Comparison of ENCODE assay signal across 8 cellular contexts in genomic region chr1:169106095-169106920, GRCh38. TPM values are rescaled to one million over a fixed set of nuclear protein-coding genes. Genes with fewer than 3 reads are reported as not detected.
DNase-seq lines count a peak whose midpoint lies in the region; FAIRE-seq and TF ChIP-seq lines count a peak whose summit lies in the region.

ATP1B1 (plus strand) TSS chr1:169106690; CDS start chr1:169106830, 140 bp downstream.

- peaks cover 4% of the 10 kb centered on the region for H3K27me3 Mint-ChIP-seq in neural crest cell (ENCODE audit: low read depth)

- H3K4me3 ChIP-seq in Loucy (ENCODE audit: low read length, poor library complexity, severe bottlenecking) (peak within 1 kb of the TSS; percentile 85), foreskin fibroblast (ENCODE audit: low read depth in 1 of 2, low read length in 2 of 2) (peak within 1 kb of the TSS; percentile 77 to 91), stomach smooth muscle (ENCODE audit: low read length in 2 of 2) (peak within 1 kb of the TSS; percentile 88 to 95)

- peak within 1 kb of the TSS; percentile 69 for H3K9ac ChIP-seq in Loucy (ENCODE audit: low read depth, low read length, poor library complexity, severe bottlenecking)
- peak within 1 kb of the TSS; percentile 71 to 93 for H3K9ac ChIP-seq in stomach smooth muscle (ENCODE audit: low read length in 2 of 2)

- peaks cover 16% of the 10 kb centered on the region for H4K20me1 ChIP-seq in Loucy (ENCODE audit: insufficient read depth, low read length, poor library complexity, severe bottlenecking)

- peak within 1 kb of the TSS; percentile 96 for H3K27ac Mint-ChIP-seq in neural crest cell (ENCODE audit: unreplicated experiment)

- TF ChIP-seq POLR2A in H54 (IDR thresholded peaks at IDR 0.05; ENCODE audit: low read depth, low read length) (peak; percentile 98), Raji (IDR thresholded peaks at IDR 0.05; ENCODE audit: insufficient read depth, low read depth, low read length) (peak; percentile 81)

- peaks cover 40% of the 10 kb centered on the region for H3K4me1 Mint-ChIP-seq in neural crest cell

- no peaks in the 10 kb centered on the region for H3K9me3 Mint-ChIP-seq in neural crest cell

- H3F3A ChIP-seq in Loucy (ENCODE audit: low read depth): no peaks in the 10 kb centered on the region

- H3K36me3 ChIP-seq in Loucy (ENCODE audit: insufficient read depth, low read length): no peaks in the 10 kb centered on the region
- H3K36me3 ChIP-seq in stomach smooth muscle (ENCODE audit: control insufficient read depth in 2 of 2, insufficient read depth in 2 of 2, low read length in 2 of 2): peaks cover 0 to under 1% of the 10 kb centered on the region in 2 donors

- in situ Hi-C loops in G401 (cut with HindIII; ENCODE audit: low sequenced_read_pairs): no loop called here

- H3K9me2 ChIP-seq in Loucy (replicated peaks; ENCODE audit: low read depth, low read length): no peaks in the 10 kb centered on the region

- peaks cover 33% of the 10 kb centered on the region for H3K79me2 ChIP-seq in Loucy (ENCODE audit: insufficient read depth, low read length)

- H3K4me3 Mint-ChIP-seq in neural crest cell: peak within 1 kb of the TSS; percentile 98

- H3K27ac ChIP-seq in stomach smooth muscle (ENCODE audit: low read length): peak within 1 kb of the TSS; percentile 93

- no peak for FAIRE-seq in H54 (lab: Jason Lieb, UNC)

- H2AFZ ChIP-seq in Loucy (ENCODE audit: low read length): peak within 1 kb of the TSS; percentile 91

- TF ChIP-seq CTCF in Loucy (conservative IDR thresholded peaks at IDR 0.05; ENCODE audit: low read length) (peak; percentile 12; the same call in 1 of the 2 replicates), foreskin fibroblast (IDR thresholded peaks at IDR 0.05; ENCODE audit: low read depth, low read length) (peak; percentile 25), neural crest cell (conservative IDR thresholded peaks at IDR 0.05) (peak; percentile 39)

- DNase-seq in G401 (ENCODE audit: low spot score) (peak; percentile 90), H54 (ENCODE audit: insufficient read length, low spot score) (peak; percentile 86), activated gamma-delta T cell (lab: John Stamatoyannopoulos, UW) (peak; percentile 72), foreskin fibroblast (peak; percentile 75 to 92), neural crest cell (ENCODE audit: low read depth, low spot score) (peak; percentile 86)

- H3K4me2 ChIP-seq in Loucy (ENCODE audit: low read depth, low read length, poor library complexity, severe bottlenecking): peak within 1 kb of the TSS; percentile 94

- no peaks in the 10 kb centered on the region for H3K36me3 Mint-ChIP-seq in neural crest cell (ENCODE audit: low read depth)

- no peaks in the 10 kb centered on the region for H3K27me3 ChIP-seq in Loucy (ENCODE audit: insufficient read depth, low read length, poor library complexity, severe bottlenecking)
- H3K27me3 ChIP-seq in stomach smooth muscle (ENCODE audit: control insufficient read depth in 1 of 2, insufficient read depth in 2 of 2, low read length in 2 of 2): no peaks in the 10 kb centered on the region

- H3K9me3 ChIP-seq in Loucy (ENCODE audit: insufficient read depth, low read depth, low read length): no peaks in the 10 kb centered on the region
- H3K9me3 ChIP-seq in stomach smooth muscle (ENCODE audit: control insufficient read depth in 2 of 2, low read length in 2 of 2): no peaks in the 10 kb centered on the region

- peaks cover 48% of the 10 kb centered on the region for H3K4me1 ChIP-seq in Loucy (ENCODE audit: insufficient read depth, low read length, poor library complexity, severe bottlenecking)
- peaks cover 59% of the 10 kb centered on the region for H3K4me1 ChIP-seq in stomach smooth muscle (ENCODE audit: control insufficient read depth, insufficient read depth, low read length)

RNA-seq across cellular contexts. Expression of gene ATP1B1, which starts in this region (rescaled TPM):
- total RNA-seq in G401 (2014; rRNA removed; shearing (Covaris generic)): 15.0 and 17.5 TPM in 2 replicates
- total RNA-seq in neural crest cell: 25.2 and 26.5 TPM in 2 replicates

Comparison
In these comparisons a context has a peak if more than half of its experiments do, and no peak if none do; other contexts are left out.
1. Peak in every context shown above with its lines: DNase-seq, H3K4me3 ChIP-seq and H3K27ac ChIP-seq.